Comparison of ENCODE assay signal across 8 cellular contexts in genomic region chr20:45405566-45406259, GRCh38. TPM values are rescaled to one million over a fixed set of nuclear protein-coding genes. Genes with fewer than 3 reads are reported as not detected.
DNase-seq lines count a peak whose midpoint lies in the region; ATAC-seq and TF ChIP-seq lines count a peak whose summit lies in the region.

No MANE protein-coding gene starts in this region.

- peaks cover 21% of the 10 kb centered on the region for H3K27me3 Mint-ChIP-seq in T-helper 2 cell treated with Interferon-gamma antibody and Interleukin-4, amounts not matched to agents 5 μg/mL and 100 μg/mL, for 36 hours (ENCODE audit: low read depth)
- H3K27me3 Mint-ChIP-seq in nephron progenitor cell (ENCODE audit: low read depth, poor library complexity): peaks cover 65% of the 10 kb centered on the region

- WGBS in esophagus muscularis mucosa: under 1% methylated on average over 26 of the region's 49 CpGs

- peaks cover 0 to 3% (median 0%) of the 10 kb centered on the region in 4 donors for H3K9me3 ChIP-seq in esophagus muscularis mucosa

- H3K36me3 Mint-ChIP-seq in T-helper 2 cell treated with Interferon-gamma antibody and Interleukin-4, amounts not matched to agents 5 μg/mL and 100 μg/mL, for 36 hours (ENCODE audit: low read depth): peaks cover 4% of the 10 kb centered on the region
- peaks cover 29% of the 10 kb centered on the region for H3K36me3 Mint-ChIP-seq in nephron progenitor cell (ENCODE audit: low read depth)

- no peak overlapping the region for H3K27ac Mint-ChIP-seq in T-helper 2 cell treated with Interferon-gamma antibody and Interleukin-4, amounts not matched to agents 5 μg/mL and 100 μg/mL, for 36 hours
- H3K27ac Mint-ChIP-seq in nephron progenitor cell: peak overlapping the region; percentile 62

- H3K9me3 Mint-ChIP-seq in T-helper 2 cell treated with Interferon-gamma antibody and Interleukin-4, amounts not matched to agents 5 μg/mL and 100 μg/mL, for 36 hours: peaks cover 15% of the 10 kb centered on the region
- peaks cover 29% of the 10 kb centered on the region for H3K9me3 Mint-ChIP-seq in nephron progenitor cell

- H3K27ac ChIP-seq in esophagus muscularis mucosa (replicated peaks in 1 of 4): peak overlapping the region; percentile 96 to 99 (median 98)

- H3K4me3 ChIP-seq in esophagus muscularis mucosa: peak overlapping the region; percentile 80 to 95 (median 90)

- H3K4me1 Mint-ChIP-seq in T-helper 2 cell treated with Interferon-gamma antibody and Interleukin-4, amounts not matched to agents 5 μg/mL and 100 μg/mL, for 36 hours (ENCODE audit: low read depth): peaks cover 16% of the 10 kb centered on the region
- H3K4me1 Mint-ChIP-seq in nephron progenitor cell: peaks cover 27% of the 10 kb centered on the region

- peak; percentile 65 for ATAC-seq in SK-N-SH treated with all-trans-retinoic acid at 6 μM for 48 hours

- peak overlapping the region; percentile 74 for H3K4me3 Mint-ChIP-seq in T-helper 2 cell treated with Interferon-gamma antibody and Interleukin-4, amounts not matched to agents 5 μg/mL and 100 μg/mL, for 36 hours
- peak overlapping the region; percentile 81 for H3K4me3 Mint-ChIP-seq in nephron progenitor cell

- TF ChIP-seq POLR2A in esophagus muscularis mucosa (IDR thresholded peaks at IDR 0.05; ENCODE audit: low read depth): no peak

- TF ChIP-seq EP300 in esophagus muscularis mucosa (IDR thresholded peaks at IDR 0.05): no peak

- intact Hi-C loops in esophagus muscularis mucosa (cut with DNase I): loop anchor here (5.0 kb wide), 1 partner anchor 33 kb away; no protein-coding TSS in a partner anchor

- peaks cover 16 to 22% (median 19%) of the 10 kb centered on the region in 4 donors for H3K36me3 ChIP-seq in esophagus muscularis mucosa

- H3K4me1 ChIP-seq in esophagus muscularis mucosa: peaks cover 11 to 45% (median 42%) of the 10 kb centered on the region in 4 donors

- H3K27me3 ChIP-seq in esophagus muscularis mucosa: no peaks in the 10 kb centered on the region

- peak; percentile 52 for DNase-seq in T-helper 2 cell treated with Interferon-gamma antibody and Interleukin-4, amounts not matched to agents 5 μg/mL and 100 μg/mL, for 36 hours (ENCODE audit: low spot score)
- DNase-seq in T-helper 2 cell (no peak), esophagus muscularis mucosa (ENCODE audit: extremely low spot score) (no peak), nephron progenitor cell (peak; percentile 50), inferior parietal cortex (ENCODE audit: extremely low spot score) (no peak), NCI-H1694 treated with DMSO at 0.1 percent for 48 hours (lab: John Stamatoyannopoulos, UW) (no peak), NCI-H187 treated with DMSO at 0.1 percent for 48 hours (lab: John Stamatoyannopoulos, UW) (no peak)

- TF ChIP-seq CTCF in esophagus muscularis mucosa (IDR thresholded peaks at IDR 0.05) (no peak), nephron progenitor cell (IDR thresholded peaks at IDR 0.05) (no peak)

TF ChIP-seq in SK-N-SH treated with all-trans-retinoic acid at 6 μM for 48 hours, 23 proteins besides CTCF, POLR2A, EP300 and RAD21:
- TF ChIP-seq ZFP30 (CRISPR knock-in tag; IDR thresholded peaks at IDR 0.05) (no peak), PPARA (CRISPR knock-in tag; IDR thresholded peaks at IDR 0.05; ENCODE audit: borderline replicate concordance) (no peak), TCF4 (CRISPR knock-in tag; IDR thresholded peaks at IDR 0.05; ENCODE audit: borderline replicate concordance) (no peak), CREB5 (CRISPR knock-in tag; IDR thresholded peaks at IDR 0.05; ENCODE audit: low read depth) (no peak), ZNF565 (CRISPR knock-in tag; conservative IDR thresholded peaks at IDR 0.05; ENCODE audit: low read depth) (no peak), OSR1 (CRISPR knock-in tag; IDR thresholded peaks at IDR 0.05) (no peak), PATZ1 (CRISPR knock-in tag; IDR thresholded peaks at IDR 0.05; ENCODE audit: borderline replicate concordance) (no peak), CSDC2 (CRISPR knock-in tag; IDR thresholded peaks at IDR 0.05) (no peak), ZNF70 (CRISPR knock-in tag; IDR thresholded peaks at IDR 0.05) (no peak), ZC3H10 (CRISPR knock-in tag; IDR thresholded peaks at IDR 0.05) (no peak), ESRRG (CRISPR knock-in tag; IDR thresholded peaks at IDR 0.05) (no peak), RARB (CRISPR knock-in tag; IDR thresholded peaks at IDR 0.05) (no peak), TOX (CRISPR knock-in tag; IDR thresholded peaks at IDR 0.05; ENCODE audit: borderline replicate concordance) (no peak), POU6F1 (CRISPR knock-in tag; IDR thresholded peaks at IDR 0.05; ENCODE audit: borderline replicate concordance, low read depth) (no peak), CSRNP3 (CRISPR knock-in tag; IDR thresholded peaks at IDR 0.05) (no peak), ARNTL (CRISPR knock-in tag; IDR thresholded peaks at IDR 0.05; ENCODE audit: borderline replicate concordance, low read depth) (no peak)

RNA-seq across cellular contexts. Expression of gene DBNDD2, which starts 2.4 kb away (rescaled TPM):
- 100 to 1,000 TPM in 2 of 4 donors, 10 to 100 TPM in 2; 63.0 to 130 (median 109) TPM for total RNA-seq in esophagus muscularis mucosa

RNA-seq across cellular contexts. Expression of gene PIGT, which starts 10.2 kb away (rescaled TPM):
- 10 to 100 TPM; 64.4 to 90.9 (median 80.4) TPM for total RNA-seq in esophagus muscularis mucosa

RNA-seq across cellular contexts. Expression of gene TP53TG5, which starts 27.6 kb away (rescaled TPM):
- 1 to 10 TPM in 2 of 4 donors, under 1 TPM in 1, not detected in 1; 0.17 to 2.1 (median 1.1) TPM for total RNA-seq in esophagus muscularis mucosa

RNA-seq across cellular contexts. Expression of gene SYS1, which starts 42.8 kb away (rescaled TPM):
- 10 to 100 TPM; 28.2 to 48.4 (median 42.5) TPM for total RNA-seq in esophagus muscularis mucosa

RNA-seq across cellular contexts. Expression of gene SDC4, which starts 57.5 kb away (rescaled TPM):
- 100 to 1,000 TPM in 1 of 4 donors, 10 to 100 TPM in 3; 61.9 to 177 (median 72.2) TPM for total RNA-seq in esophagus muscularis mucosa

Comparison
In these comparisons a context has a peak if more than half of its experiments do, and no peak if none do; other contexts are left out.
1. DNase-seq: peak in T-helper 2 cell treated with Interferon-gamma antibody and Interleukin-4, amounts not matched to agents 5 μg/mL and 100 μg/mL, for 36 hours (single experiment) and nephron progenitor cell (single experiment); none in T-helper 2 cell (0 of 5), esophagus muscularis mucosa (single experiment), inferior parietal cortex (single experiment), NCI-H1694 treated with DMSO at 0.1 percent for 48 hours (single experiment) and NCI-H187 treated with DMSO at 0.1 percent for 48 hours (single experiment).